17 cellular contexts compared by ENCODE assay signal in the genomic region with DNA sequence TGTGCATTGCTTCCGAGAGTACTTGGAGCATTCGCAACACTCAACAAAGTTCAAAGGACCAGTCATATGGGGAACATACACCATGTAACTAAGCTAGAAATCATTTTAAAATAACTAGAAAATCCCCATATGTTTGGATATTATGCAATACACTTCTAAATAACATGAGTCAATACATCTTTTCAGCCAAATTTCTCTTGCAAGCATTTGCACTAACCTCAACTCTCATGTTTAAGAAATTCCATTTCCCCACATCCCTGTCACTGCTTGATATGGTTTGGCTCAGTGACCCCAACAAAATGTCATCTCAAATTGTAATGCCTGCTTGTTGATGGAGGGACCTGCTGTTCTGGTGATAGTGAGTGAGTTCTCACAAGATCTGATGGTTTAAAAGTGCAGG.
DNase-seq lines count a peak whose midpoint lies in the region; ATAC-seq and TF ChIP-seq lines count a peak whose summit lies in the region.
"Had no signal": no experiment of that assay in that cellular context is flagged by ENCODE, and none has a peak within 500 bp of the region (broad histone marks: within the 10 kb centered on the region; RNA-seq: fewer than 3 reads in every experiment).

No MANE protein-coding gene starts in this region.

- ATAC-seq in T-helper 17 cell, result no peak
- ATAC-seq: A549, PC-3 had no signal

- peaks cover 5% of the 10 kb centered on the region for H3K36me3 Mint-ChIP-seq in T-helper 17 cell (ENCODE audit: low read depth)

- TF ChIP-seq CTCF in AG04449 (IDR thresholded peaks at IDR 0.05; ENCODE audit: insufficient read depth, low read length, missing control alignments) (no peak), astrocyte of the cerebellum (IDR thresholded peaks at IDR 0.05; ENCODE audit: low read depth, low read length, missing control alignments) (no peak), fibroblast of pulmonary artery (IDR thresholded peaks at IDR 0.05; ENCODE audit: low read length, missing control alignments) (no peak), A673 (conservative IDR thresholded peaks at IDR 0.05; ENCODE audit: low read depth, low read length) (no peak)

- H3K27ac Mint-ChIP-seq in T-helper 17 cell, result no peak overlapping the region
- H3K27ac Mint-ChIP-seq: activated CD4-positive, alpha-beta T cell treated with anti-CD3 and anti-CD28 coated beads, Interleukin-2, amount 10 ng/mL, durations not matched to agents 24 days and 14 days; CD4-positive, alpha-beta T cell had no signal

- no TSS peak for BruUV-seq in A673 (replicated peaks; lab: Mats Ljungman, UMichigan)

- no peaks in the 10 kb centered on the region for H3K36me3 ChIP-seq in A673 (ENCODE audit: insufficient read depth, low read length, poor library complexity, severe bottlenecking)
- H3K36me3 ChIP-seq: spleen had no signal

- H3K4me1 ChIP-seq in A673 (ENCODE audit: insufficient read depth, low read length, poor library complexity, severe bottlenecking), result no peaks in the 10 kb centered on the region
- H3K4me1 ChIP-seq: A549, spleen had no signal

- H3K27me3 ChIP-seq in A673 (replicated peaks; ENCODE audit: insufficient read depth, low read depth, low read length, poor library complexity), result no peaks in the 10 kb centered on the region

- in situ Hi-C loops in astrocyte of the cerebellum (cut with HindIII; ENCODE audit: low sequenced_read_pairs), result no loop called here

- H3K9me3 ChIP-seq in T-helper 17 cell (ENCODE audit: control insufficient read depth, low read length, poor library complexity, severe bottlenecking), result no peaks in the 10 kb centered on the region
- H3K9me3 ChIP-seq in A673 (ENCODE audit: low read depth, low read length, poor library complexity, severe bottlenecking), result peaks cover 20% of the 10 kb centered on the region

- no peak overlapping the region for H3K27ac ChIP-seq in A673 (ENCODE audit: low read depth, low read length, poor library complexity, severe bottlenecking)
- H3K27ac ChIP-seq: A549, spleen had no signal

- H3K4me1 Mint-ChIP-seq in T-helper 17 cell, result peaks cover 3% of the 10 kb centered on the region
- H3K4me1 Mint-ChIP-seq: central memory CD8-positive, alpha-beta T cell; neural crest cell had no signal

- intact Hi-C loops in head of caudate nucleus (cut with DNase I) (no loop called here), A673 (cut with micrococcal nuclease; ENCODE audit: unreplicated experiment) (no loop called here)

- DNase-seq in AG04449 (ENCODE audit: low read depth, low spot score) (peak; percentile 65), GM04503 (ENCODE audit: low read depth) (peak; percentile 29), astrocyte of the cerebellum (ENCODE audit: low read depth) (peak; percentile 72), fibroblast of pulmonary artery (ENCODE audit: low read depth) (peak; percentile 23), T-helper 17 cell (no peak), head of caudate nucleus (no peak), NCI-H2196 treated with DMSO at 0.1 percent for 48 hours (lab: John Stamatoyannopoulos, UW; ENCODE audit: unreplicated experiment) (no peak), A673 (ENCODE audit: low spot score) (no peak)
- DNase-seq: activated CD4-positive, alpha-beta T cell treated with anti-CD3 and anti-CD28 coated beads, Interleukin-2, amount 10 ng/mL, durations not matched to agents 24 days and 14 days; CD4-positive, alpha-beta T cell; NCI-H187 treated with DMSO at 0.1 percent for 48 hours; PC-3; SHP77 treated with DMSO at 0.1 percent for 48 hours; spleen had no signal

- no peak overlapping the region for H3K4me3 Mint-ChIP-seq in T-helper 17 cell
- H3K4me3 Mint-ChIP-seq: activated CD4-positive, alpha-beta T cell treated with anti-CD3 and anti-CD28 coated beads, Interleukin-2, amount 10 ng/mL, durations not matched to agents 24 days and 14 days; CD4-positive, alpha-beta T cell; central memory CD8-positive, alpha-beta T cell; neural crest cell had no signal

- CTCF ChIA-PET in AG04449 (lab: Yijun Ruan, JAX), result no interaction called here
- CTCF ChIA-PET in A673 (lab: Charles Lee), result no interaction called here

- POLR2A ChIA-PET in AG04449 (lab: Yijun Ruan, JAX) (interaction anchor here (0.7 kb wide), 1 partner anchor 1703 kb away, joined by 3 read pairs; no protein-coding TSS in a partner anchor), A673 (lab: Charles Lee; ENCODE audit: low non-redundant PET) (no interaction called here)

- H3K4me3 ChIP-seq in AG04449 (ENCODE audit: low read depth, low read length) (no peak overlapping the region), astrocyte of the cerebellum (ENCODE audit: low read depth, low read length) (no peak overlapping the region), fibroblast of pulmonary artery (replicated peaks; ENCODE audit: low read depth, low read length) (no peak overlapping the region), A673 (ENCODE audit: low read depth, low read length, poor library complexity, severe bottlenecking) (no peak overlapping the region)
- H3K4me3 ChIP-seq: A549, spleen had no signal

- H3K27me3 Mint-ChIP-seq in T-helper 17 cell, result no peaks in the 10 kb centered on the region
- H3K27me3 Mint-ChIP-seq: activated CD4-positive, alpha-beta T cell treated with anti-CD3 and anti-CD28 coated beads, Interleukin-2, amount 10 ng/mL, durations not matched to agents 24 days and 14 days had no signal

Comparison
In these comparisons a context has a peak if more than half of its experiments do, and no peak if none do; other contexts are left out.
1. DNase-seq: peak in AG04449 (single experiment), GM04503 (single experiment), astrocyte of the cerebellum (single experiment) and fibroblast of pulmonary artery (single experiment); none in T-helper 17 cell (0 of 3), head of caudate nucleus (0 of 42), NCI-H2196 treated with DMSO at 0.1 percent for 48 hours (single experiment) and A673 (single experiment).